In the genomic region with DNA sequence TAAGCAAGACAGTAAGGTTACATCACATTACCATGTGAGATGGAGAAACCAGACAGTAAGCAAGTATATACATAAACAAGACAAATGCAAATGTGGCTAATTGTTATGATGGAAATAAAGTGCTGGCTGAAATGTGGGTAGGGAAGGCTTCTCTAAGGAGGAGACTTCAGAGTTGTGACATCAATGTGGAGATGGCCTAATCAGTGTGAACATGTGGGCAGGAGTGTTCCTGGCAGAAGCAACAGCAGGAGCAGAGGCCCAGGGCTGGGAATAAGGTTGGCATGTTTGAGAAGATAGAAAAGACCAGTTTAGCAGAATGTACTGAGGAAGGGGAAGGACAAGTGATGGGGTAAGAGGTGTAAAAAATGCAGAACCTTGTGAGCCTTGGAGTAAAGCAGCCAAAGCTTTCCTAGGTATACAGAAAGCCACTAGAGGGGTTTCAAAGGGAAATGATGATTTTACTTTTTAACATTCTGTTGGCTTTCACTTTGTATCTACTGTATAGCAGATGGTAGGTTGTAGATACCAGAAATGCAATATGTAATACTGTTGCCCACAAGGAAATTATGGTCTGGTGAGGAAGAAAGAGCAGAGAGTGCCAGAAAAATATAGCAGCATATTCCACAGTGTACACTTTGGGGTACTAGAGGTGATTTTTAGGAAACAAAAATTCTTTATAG, we compare ENCODE assay signal across 19 cellular contexts.
DNase-seq lines count a peak whose midpoint lies in the region; ATAC-seq and TF ChIP-seq lines count a peak whose summit lies in the region.
"Had no signal": no experiment of that assay in that cellular context is flagged by ENCODE, and none has a peak within 500 bp of the region (broad histone marks: within the 10 kb centered on the region; RNA-seq: fewer than 3 reads in every experiment).

No MANE protein-coding gene starts in this region.

- no peaks in the 10 kb centered on the region for H3K79me2 ChIP-seq in osteoblast (ENCODE audit: insufficient read depth, low read length)

- no peaks in the 10 kb centered on the region for H3K9me3 ChIP-seq in right lobe of liver
- no peaks in the 10 kb centered on the region for H3K9me3 ChIP-seq in osteoblast (ENCODE audit: low read depth, low read length)
- H3K9me3 ChIP-seq in BE2C = no peaks in the 10 kb centered on the region

- H3K27ac Mint-ChIP-seq in CD14-positive monocyte = peak overlapping the region in 6 of 7 donors; percentile 5 to 62 (median 32)
- H3K27ac Mint-ChIP-seq in activated T-helper 2 cell treated with anti-CD3 and anti-CD28 coated beads, Interferon-gamma antibody, Interleukin-2, Interleukin-4, amounts not matched to agents 10 μg/mL and 5 μg/mL and 100 μg/mL, durations not matched to agents 14 hours and 24 hours and 36 hours = peak overlapping the region; percentile 70
- H3K27ac Mint-ChIP-seq: B cell; T-helper 1 cell treated with Interleukin-12 subunit alpha and Interleukin-12 subunit beta and Interleukin-4 antibody, amounts not matched to agents 30 μg/mL and 1 μg/mL, for 36 hours had no signal

- no peaks in the 10 kb centered on the region for H3K27me3 ChIP-seq in HL-60 (ENCODE audit: insufficient read depth, poor library complexity, severe bottlenecking)
- no peaks in the 10 kb centered on the region for H3K27me3 ChIP-seq in right lobe of liver
- H3K27me3 ChIP-seq in osteoblast (ENCODE audit: insufficient read depth, low read length) = no peaks in the 10 kb centered on the region
- H3K27me3 ChIP-seq in BE2C = no peaks in the 10 kb centered on the region
- H3K27me3 ChIP-seq: tibial artery had no signal

- H3K4me2 ChIP-seq in osteoblast (ENCODE audit: insufficient read depth, low read length) = no peak overlapping the region

- H3K36me3 Mint-ChIP-seq in CD14-positive monocyte = peaks cover 2% of the 10 kb centered on the region in 2 donors
- peaks cover 9% of the 10 kb centered on the region for H3K36me3 Mint-ChIP-seq in activated T-helper 2 cell treated with anti-CD3 and anti-CD28 coated beads, Interferon-gamma antibody, Interleukin-2, Interleukin-4, amounts not matched to agents 10 μg/mL and 5 μg/mL and 100 μg/mL, durations not matched to agents 14 hours and 24 hours and 36 hours (ENCODE audit: low read depth)

- H3K36me3 ChIP-seq in right lobe of liver = no peaks in the 10 kb centered on the region
- no peaks in the 10 kb centered on the region for H3K36me3 ChIP-seq in osteoblast (ENCODE audit: insufficient read depth, low read length)
- H3K36me3 ChIP-seq in BE2C = no peaks in the 10 kb centered on the region
- H3K36me3 ChIP-seq: tibial artery had no signal

- intact Hi-C loops in CD14-positive monocyte (cut with micrococcal nuclease) = no loop called here
- intact Hi-C loops in activated T-helper 2 cell treated with anti-CD3 and anti-CD28 coated beads, Interferon-gamma antibody, Interleukin-2, Interleukin-4, amounts not matched to agents 10 μg/mL and 5 μg/mL and 100 μg/mL, durations not matched to agents 14 hours and 24 hours and 36 hours (cut with micrococcal nuclease) = no loop called here
- intact Hi-C loops in right lobe of liver (cut with DNase I) = no loop called here

- H3K27ac ChIP-seq in HL-60 (replicated peaks) (peak overlapping the region; percentile 29), right lobe of liver (no peak overlapping the region), osteoblast (ENCODE audit: low read depth, low read length) (no peak overlapping the region)
- H3K27ac ChIP-seq: epithelial cell of prostate, tibial artery had no signal

- no peak overlapping the region for H3K4me3 ChIP-seq in HL-60 (replicated peaks; ENCODE audit: insufficient read depth, low read length)
- no peak overlapping the region for H3K4me3 ChIP-seq in right lobe of liver
- no peak overlapping the region for H3K4me3 ChIP-seq in osteoblast (ENCODE audit: insufficient read depth, low read length)
- H3K4me3 ChIP-seq in BE2C (ENCODE audit: low read depth, low read length) = no peak overlapping the region
- H3K4me3 ChIP-seq: tibial artery had no signal

- peak; percentile 71 to 81 (median 72) for ATAC-seq in right lobe of liver

- no peak overlapping the region for H2AFZ ChIP-seq in osteoblast (ENCODE audit: low read length)

- H3K4me3 Mint-ChIP-seq in CD14-positive monocyte = no peak overlapping the region
- no peak overlapping the region for H3K4me3 Mint-ChIP-seq in activated T-helper 2 cell treated with anti-CD3 and anti-CD28 coated beads, Interferon-gamma antibody, Interleukin-2, Interleukin-4, amounts not matched to agents 10 μg/mL and 5 μg/mL and 100 μg/mL, durations not matched to agents 14 hours and 24 hours and 36 hours (ENCODE audit: low read depth)
- H3K4me3 Mint-ChIP-seq: B cell; T-helper 1 cell treated with Interleukin-12 subunit alpha and Interleukin-12 subunit beta and Interleukin-4 antibody, amounts not matched to agents 30 μg/mL and 1 μg/mL, for 36 hours had no signal

- peaks cover 21% of the 10 kb centered on the region for H3K4me1 Mint-ChIP-seq in CD14-positive monocyte
- peaks cover 12% of the 10 kb centered on the region for H3K4me1 Mint-ChIP-seq in activated T-helper 2 cell treated with anti-CD3 and anti-CD28 coated beads, Interferon-gamma antibody, Interleukin-2, Interleukin-4, amounts not matched to agents 10 μg/mL and 5 μg/mL and 100 μg/mL, durations not matched to agents 14 hours and 24 hours and 36 hours (ENCODE audit: low read depth)
- H3K4me1 Mint-ChIP-seq: B cell had no signal

- H3K9me3 Mint-ChIP-seq in CD14-positive monocyte = peaks cover 2 to 12% (median 9%) of the 10 kb centered on the region in 7 donors
- peaks cover 9% of the 10 kb centered on the region for H3K9me3 Mint-ChIP-seq in activated T-helper 2 cell treated with anti-CD3 and anti-CD28 coated beads, Interferon-gamma antibody, Interleukin-2, Interleukin-4, amounts not matched to agents 10 μg/mL and 5 μg/mL and 100 μg/mL, durations not matched to agents 14 hours and 24 hours and 36 hours

- H3K27me3 Mint-ChIP-seq in CD14-positive monocyte (ENCODE audit: low read depth in 3 of 3) = peaks cover 0 to 3% (median 0%) of the 10 kb centered on the region in 3 donors
- no peaks in the 10 kb centered on the region for H3K27me3 Mint-ChIP-seq in activated T-helper 2 cell treated with anti-CD3 and anti-CD28 coated beads, Interferon-gamma antibody, Interleukin-2, Interleukin-4, amounts not matched to agents 10 μg/mL and 5 μg/mL and 100 μg/mL, durations not matched to agents 14 hours and 24 hours and 36 hours (ENCODE audit: low read depth)
- H3K27me3 Mint-ChIP-seq: B cell had no signal

- DNase-seq in CD14-positive monocyte (ENCODE audit: low spot score) = no peak
- DNase-seq in HL-60 (ENCODE audit: low read depth in 1 of 2, low spot score in 1 of 2) = peak; percentile 53 to 76
- no peak for DNase-seq in activated T-helper 2 cell treated with anti-CD3 and anti-CD28 coated beads, Interferon-gamma antibody, Interleukin-2, Interleukin-4, amounts not matched to agents 10 μg/mL and 5 μg/mL and 100 μg/mL, durations not matched to agents 14 hours and 24 hours and 36 hours (ENCODE audit: low spot score)
- no peak for DNase-seq in right lobe of liver
- DNase-seq in osteoblast (ENCODE audit: insufficient read length, low spot score, missing footprints) = no peak
- DNase-seq in BE2C = no peak
- DNase-seq in H4 (ENCODE audit: low spot score) = no peak
- DNase-seq in medulla oblongata (ENCODE audit: extremely low spot score) = no peak
- DNase-seq: activated CD4-positive, CD25-positive, alpha-beta regulatory T cell; cortex of kidney; NCI-H2107; NCI-H82; occipital lobe; RPMI8226; stimulated activated CD4-positive, alpha-beta T cell treated with anti-CD3 and anti-CD28 coated beads, Interleukin-4, amount 100 ng/mL, for 4 hours; tibial artery had no signal

- TF ChIP-seq CTCF in CD14-positive monocyte (IDR thresholded peaks at IDR 0.05) = no peak
- no peak for TF ChIP-seq CTCF in HL-60 (IDR thresholded peaks at IDR 0.05; ENCODE audit: insufficient read depth, low read length)
- no peak for TF ChIP-seq CTCF in right lobe of liver (IDR thresholded peaks at IDR 0.05)
- no peak for TF ChIP-seq CTCF in osteoblast (IDR thresholded peaks at IDR 0.05; ENCODE audit: extremely low read depth, low read depth, low read length)
- TF ChIP-seq CTCF in BE2C (IDR thresholded peaks at IDR 0.05; ENCODE audit: low read depth, low read length) = no peak

- no peak for TF ChIP-seq POLR2A in right lobe of liver (IDR thresholded peaks at IDR 0.05)

- peaks cover 0 to 7% (median 2%) of the 10 kb centered on the region in 4 donors for H3K4me1 ChIP-seq in right lobe of liver
- peaks cover 7% of the 10 kb centered on the region for H3K4me1 ChIP-seq in osteoblast (ENCODE audit: insufficient read depth, low read length)
- no peaks in the 10 kb centered on the region for H3K4me1 ChIP-seq in BE2C

- no peaks in the 10 kb centered on the region for H4K20me1 ChIP-seq in osteoblast (ENCODE audit: insufficient read depth, low read length)

Comparison
In these comparisons a context has a peak if more than half of its experiments do, and no peak if none do; other contexts are left out.
1. DNase-seq: peak in HL-60 (2 of 2); none in CD14-positive monocyte (single experiment), activated T-helper 2 cell treated with anti-CD3 and anti-CD28 coated beads, Interferon-gamma antibody, Interleukin-2, Interleukin-4, amounts not matched to agents 10 μg/mL and 5 μg/mL and 100 μg/mL, durations not matched to agents 14 hours and 24 hours and 36 hours (single experiment), right lobe of liver (0 of 3), osteoblast (single experiment), BE2C (single experiment), H4 (single experiment) and medulla oblongata (single experiment).